ENCODE assay signal across 1 cellular context in the genomic region with DNA sequence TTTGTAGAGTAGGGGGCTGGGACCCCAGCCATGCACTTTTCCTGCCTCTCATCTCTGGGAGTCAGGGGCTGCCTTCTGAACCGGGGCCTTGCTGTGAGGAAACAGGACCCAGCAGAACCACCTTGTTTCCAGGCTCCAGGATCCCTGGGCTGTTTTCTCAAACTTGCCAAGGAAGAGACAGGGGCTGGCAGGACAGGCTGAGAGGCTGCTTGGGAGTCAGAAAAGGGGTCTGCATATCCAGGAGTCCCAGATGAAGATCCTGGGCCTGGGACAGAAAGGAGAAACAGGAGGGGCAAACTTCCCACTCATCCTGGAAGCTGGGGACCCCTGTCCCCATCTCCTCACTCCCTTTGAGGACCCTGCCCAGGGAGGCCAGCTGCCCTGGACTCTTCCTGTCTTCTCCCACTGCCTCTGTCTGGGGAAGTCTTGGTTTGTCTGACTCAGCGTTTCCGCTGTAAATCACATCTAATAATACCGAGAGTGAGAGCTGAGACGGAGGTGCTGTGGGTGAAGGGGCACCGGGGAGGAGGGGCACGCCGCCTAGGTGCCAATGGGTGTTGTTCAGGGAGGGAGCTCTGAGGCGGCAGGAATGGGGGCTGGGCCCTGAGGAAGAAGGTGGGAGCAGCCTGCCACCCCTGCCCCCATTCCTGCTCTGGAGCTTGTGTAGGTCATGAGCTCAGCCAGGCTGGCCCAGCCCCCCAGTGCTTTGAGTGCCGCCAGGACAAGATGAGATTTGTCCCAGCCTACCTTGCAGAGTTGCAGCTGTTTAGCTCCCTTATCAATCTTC.
TF ChIP-seq lines count a peak whose summit lies in the region.

No MANE protein-coding gene starts in this region.

TF ChIP-seq in A549, 52 proteins besides CTCF, POLR2A, EP300 and RAD21 (continued from another document):
- TF ChIP-seq, protein P1, sequence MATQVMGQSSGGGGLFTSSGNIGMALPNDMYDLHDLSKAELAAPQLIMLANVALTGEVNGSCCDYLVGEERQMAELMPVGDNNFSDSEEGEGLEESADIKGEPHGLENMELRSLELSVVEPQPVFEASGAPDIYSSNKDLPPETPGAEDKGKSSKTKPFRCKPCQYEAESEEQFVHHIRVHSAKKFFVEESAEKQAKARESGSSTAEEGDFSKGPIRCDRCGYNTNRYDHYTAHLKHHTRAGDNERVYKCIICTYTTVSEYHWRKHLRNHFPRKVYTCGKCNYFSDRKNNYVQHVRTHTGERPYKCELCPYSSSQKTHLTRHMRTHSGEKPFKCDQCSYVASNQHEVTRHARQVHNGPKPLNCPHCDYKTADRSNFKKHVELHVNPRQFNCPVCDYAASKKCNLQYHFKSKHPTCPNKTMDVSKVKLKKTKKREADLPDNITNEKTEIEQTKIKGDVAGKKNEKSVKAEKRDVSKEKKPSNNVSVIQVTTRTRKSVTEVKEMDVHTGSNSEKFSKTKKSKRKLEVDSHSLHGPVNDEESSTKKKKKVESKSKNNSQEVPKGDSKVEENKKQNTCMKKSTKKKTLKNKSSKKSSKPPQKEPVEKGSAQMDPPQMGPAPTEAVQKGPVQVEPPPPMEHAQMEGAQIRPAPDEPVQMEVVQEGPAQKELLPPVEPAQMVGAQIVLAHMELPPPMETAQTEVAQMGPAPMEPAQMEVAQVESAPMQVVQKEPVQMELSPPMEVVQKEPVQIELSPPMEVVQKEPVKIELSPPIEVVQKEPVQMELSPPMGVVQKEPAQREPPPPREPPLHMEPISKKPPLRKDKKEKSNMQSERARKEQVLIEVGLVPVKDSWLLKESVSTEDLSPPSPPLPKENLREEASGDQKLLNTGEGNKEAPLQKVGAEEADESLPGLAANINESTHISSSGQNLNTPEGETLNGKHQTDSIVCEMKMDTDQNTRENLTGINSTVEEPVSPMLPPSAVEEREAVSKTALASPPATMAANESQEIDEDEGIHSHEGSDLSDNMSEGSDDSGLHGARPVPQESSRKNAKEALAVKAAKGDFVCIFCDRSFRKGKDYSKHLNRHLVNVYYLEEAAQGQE (IDR thresholded peaks at IDR 0.05), result no peak
